ENCODE assay signal across 32 cellular contexts in genomic region chr9:17403539-17403938, GRCh38.
DNase-seq lines count a peak whose midpoint lies in the region; ATAC-seq, FAIRE-seq and TF ChIP-seq lines count a peak whose summit lies in the region.
"Had no signal": no experiment of that assay in that cellular context is flagged by ENCODE, and none has a peak within 500 bp of the region (broad histone marks: within the 10 kb centered on the region; RNA-seq: fewer than 3 reads in every experiment).

No MANE protein-coding gene starts in this region.

- H3K27me3 ChIP-seq in HepG2 (ENCODE audit: control insufficient read depth in 1 of 2, insufficient read depth in 2 of 2, low read length in 2 of 2) = no peaks in the 10 kb centered on the region
- H3K27me3 ChIP-seq in right lobe of liver = no peaks in the 10 kb centered on the region
- H3K27me3 ChIP-seq in IMR-90 (ENCODE audit: control insufficient read depth, insufficient read depth, low read length) = no peaks in the 10 kb centered on the region
- H3K27me3 ChIP-seq: BE2C; BLaER1; BLaER1 treated with 17β-estradiol and CSF1 and Interleukin-3, amounts not matched to agents 10 nM and 100 nM had no signal

- no peak overlapping the region for H4K5ac ChIP-seq in IMR-90 (ENCODE audit: low read depth, low read length)

- no peak for ATAC-seq in HepG2
- ATAC-seq in right lobe of liver = no peak
- no peak for ATAC-seq in A549
- ATAC-seq in IMR-90 (ENCODE audit: low read depth) = no peak
- ATAC-seq: CD8-positive, alpha-beta T cell had no signal

- no peak overlapping the region for H3K14ac ChIP-seq in IMR-90 (replicated peaks; ENCODE audit: low read depth, low read length)

- intact Hi-C loops in HepG2 (cut with micrococcal nuclease; ENCODE audit: unreplicated experiment) = loop anchor here (2.0 kb wide), 1 partner anchor 341 kb away; no protein-coding TSS in a partner anchor
- intact Hi-C loops in right lobe of liver (cut with DNase I) = no loop called here
- intact Hi-C loops in IMR-90 (cut with micrococcal nuclease) = loop anchor here (5.0 kb wide), 1 partner anchor 286 kb away; no protein-coding TSS in a partner anchor

- H2AFZ ChIP-seq in HepG2 (ENCODE audit: low read length) = no peak overlapping the region
- no peak overlapping the region for H2AFZ ChIP-seq in IMR-90 (replicated peaks; ENCODE audit: low read length, poor library complexity)

- H4K8ac ChIP-seq in IMR-90 (ENCODE audit: low read depth in 2 of 2, low read length in 2 of 2) = no peak overlapping the region

- no peak overlapping the region for H3K4ac ChIP-seq in IMR-90 (ENCODE audit: low read depth, low read length)

- H3K4me3 ChIP-seq in HepG2 (replicated peaks in 1 of 3; ENCODE audit: insufficient read depth in 1 of 3, low read depth in 2 of 3, low read length in 3 of 3) (no peak overlapping the region), right lobe of liver (no peak overlapping the region), A549 (no peak overlapping the region), IMR-90 (ENCODE audit: insufficient read depth, low read depth, low read length) (no peak overlapping the region)
- H3K4me3 ChIP-seq: BLaER1; BLaER1 treated with 17β-estradiol and CSF1 and Interleukin-3, amounts not matched to agents 10 nM and 100 nM had no signal

- no peak overlapping the region for H4K91ac ChIP-seq in IMR-90 (ENCODE audit: insufficient read depth, low read depth, low read length)

- no peak overlapping the region for H2BK5ac ChIP-seq in IMR-90 (ENCODE audit: low read depth, low read length, poor library complexity, severe bottlenecking)

- no peak overlapping the region for H3K56ac ChIP-seq in IMR-90 (ENCODE audit: extremely low read depth, insufficient read depth, low read length)

- TF ChIP-seq POLR2A in HepG2 (IDR thresholded peaks at IDR 0.05; ENCODE audit: insufficient read depth in 1 of 2, low read depth in 2 of 2, low read length in 2 of 2) (no peak), right lobe of liver (IDR thresholded peaks at IDR 0.05) (no peak), A549 (IDR thresholded peaks at IDR 0.05; ENCODE audit: low read length) (no peak), IMR-90 (IDR thresholded peaks at IDR 0.05; ENCODE audit: low read depth, low read length) (no peak)

- no peaks in the 10 kb centered on the region for H4K20me1 ChIP-seq in HepG2 (ENCODE audit: insufficient read depth, low read length)
- no peaks in the 10 kb centered on the region for H4K20me1 ChIP-seq in IMR-90 (ENCODE audit: insufficient read depth, low read length)
- H4K20me1 ChIP-seq: BLaER1; BLaER1 treated with 17β-estradiol and CSF1 and Interleukin-3, amounts not matched to agents 10 nM and 100 nM had no signal

- no peak overlapping the region for H2AK5ac ChIP-seq in IMR-90 (ENCODE audit: low read depth, low read length)

- no peak overlapping the region for H2BK20ac ChIP-seq in IMR-90 (ENCODE audit: low read depth, low read length)

- CTCF ChIA-PET in HepG2 (lab: Yijun Ruan, JAX; ENCODE audit: low intra/inter-chr PET ratio, low total read pairs) = no interaction called here
- CTCF ChIA-PET in A549 (lab: Yijun Ruan, JAX) = interaction anchor here (1.8 kb wide), 1 partner anchor 287 kb away, joined by 7 read pairs; no protein-coding TSS in a partner anchor
- CTCF ChIA-PET in IMR-90 (lab: Yijun Ruan, JAX) = interaction anchor here (0.8 kb wide), 1 partner anchor 70 kb away, joined by 3 read pairs; no protein-coding TSS in a partner anchor

- H3K4me2 ChIP-seq in HepG2 (ENCODE audit: low read depth, low read length) (no peak overlapping the region), A549 (no peak overlapping the region), IMR-90 (ENCODE audit: low read depth, low read length) (no peak overlapping the region)
- H3K4me2 ChIP-seq: BLaER1; BLaER1 treated with 17β-estradiol and CSF1 and Interleukin-3, amounts not matched to agents 10 nM and 100 nM had no signal

- H3K9me1 ChIP-seq in IMR-90 (ENCODE audit: insufficient read depth, low read length) = no peaks in the 10 kb centered on the region

- FAIRE-seq in HepG2 (lab: Jason Lieb, UNC) (no peak), A549 (lab: Jason Lieb, UNC) (no peak)
- FAIRE-seq: A204.1, D721Med had no signal

- H3K4me1 ChIP-seq in HepG2 (ENCODE audit: insufficient read depth, low read length) = no peaks in the 10 kb centered on the region
- no peaks in the 10 kb centered on the region for H3K4me1 ChIP-seq in right lobe of liver
- no peaks in the 10 kb centered on the region for H3K4me1 ChIP-seq in A549
- no peaks in the 10 kb centered on the region for H3K4me1 ChIP-seq in IMR-90 (ENCODE audit: control insufficient read depth, insufficient read depth, low read length)
- H3K4me1 ChIP-seq: BLaER1; BLaER1 treated with 17β-estradiol and CSF1 and Interleukin-3, amounts not matched to agents 10 nM and 100 nM; Caco-2 had no signal

- POLR2A ChIA-PET in HepG2 (lab: Yijun Ruan, JAX) (no interaction called here), A549 (lab: Yijun Ruan, JAX) (no interaction called here), IMR-90 (lab: Charles Lee; ENCODE audit: unreplicated experiment) (no interaction called here)

- BruUV-seq in HepG2 (replicated peaks; lab: Mats Ljungman, UMichigan) = no TSS peak
- no TSS peak for BruUV-seq in IMR-90 (replicated peaks; lab: Mats Ljungman, UMichigan)

- in situ Hi-C loops in HepG2 (cut with HindIII; ENCODE audit: extremely low pct_ligation_motif_present, low pct_unique_long_range_greater_than_20kb) = no loop called here
- in situ Hi-C loops in IMR-90 (cut with MboI; ENCODE audit: low sequenced_read_pairs) = no loop called here

- DNase-seq in HepG2 (ENCODE audit: low spot score) (no peak), right lobe of liver (no peak), A549 (ENCODE audit: low read depth in 1 of 2, low spot score in 1 of 2) (no peak), IMR-90 (no peak), NCI-H446 treated with DMSO at 0.1 percent for 48 hours (lab: John Stamatoyannopoulos, UW) (no peak), NCI-H1092 (lab: John Stamatoyannopoulos, UW) (no peak)
- DNase-seq: 8988T; ACHN; AML-193; BE2C; C1 segment of cervical spinal cord; Caco-2; Calu3; CD4-positive, alpha-beta memory T cell; CD4-positive, alpha-beta T cell; CD4-positive, CD25-positive, alpha-beta regulatory T cell; CD8-positive, alpha-beta memory T cell; CD8-positive, alpha-beta T cell; COR-L47; DMS 273 treated with DMSO at 0.1 percent for 48 hours; DMS153; DMS53; DMS79; DMS79 treated with DMSO at 0.1 percent for 48 hours; DND-41; EL had no signal

- TF ChIP-seq CTCF in HepG2 (CRISPR knock-in tag; IDR thresholded peaks at IDR 0.05) (no peak), right lobe of liver (IDR thresholded peaks at IDR 0.05) (no peak), A549 (IDR thresholded peaks at IDR 0.05) (no peak), IMR-90 (conservative IDR thresholded peaks at IDR 0.05; ENCODE audit: low read depth, low read length) (no peak)

- H3K18ac ChIP-seq in IMR-90 (ENCODE audit: low read depth, low read length) = no peak overlapping the region

- TF ChIP-seq EP300 in HepG2 (IDR thresholded peaks at IDR 0.05; ENCODE audit: low read depth in 2 of 2, low read length in 2 of 2) = no peak
- TF ChIP-seq EP300 in HepG2 (CRISPR knock-in tag; IDR thresholded peaks at IDR 0.05; ENCODE audit: borderline replicate concordance) = no peak
- TF ChIP-seq EP300 in A549 (IDR thresholded peaks at IDR 0.05) = no peak

- H2AK9ac ChIP-seq in IMR-90 (replicated peaks; ENCODE audit: low read depth, low read length, poor library complexity) = no peak overlapping the region

- no peak overlapping the region for H2BK15ac ChIP-seq in IMR-90 (ENCODE audit: low read depth, low read length)

- H3K23ac ChIP-seq in IMR-90 (ENCODE audit: low read depth, low read length) = no peak overlapping the region

- dilution Hi-C loops in IMR-90 (cut with HindIII; ENCODE audit: low sequenced_read_pairs, unreplicated experiment) = no loop called here

- H3K27ac ChIP-seq in HepG2 (ENCODE audit: extremely low read length, insufficient read depth, low read length) (no peak overlapping the region), right lobe of liver (no peak overlapping the region), A549 (no peak overlapping the region), IMR-90 (ENCODE audit: insufficient read depth, low read length) (no peak overlapping the region)
- H3K27ac ChIP-seq: 22Rv1; BLaER1; BLaER1 treated with 17β-estradiol and CSF1 and Interleukin-3, amounts not matched to agents 10 nM and 100 nM; C4-2B had no signal

- H3K79me2 ChIP-seq in HepG2 (ENCODE audit: insufficient read depth, low read length) = no peaks in the 10 kb centered on the region

- H3K9me3 ChIP-seq in HepG2 (ENCODE audit: low read length) = peaks cover 37% of the 10 kb centered on the region; the same call in 1 of the 2 replicates
- no peaks in the 10 kb centered on the region for H3K9me3 ChIP-seq in right lobe of liver
- no peaks in the 10 kb centered on the region for H3K9me3 ChIP-seq in A549
- H3K9me3 ChIP-seq in IMR-90 (ENCODE audit: control insufficient read depth, insufficient read depth, low read length) = no peaks in the 10 kb centered on the region
- H3K9me3 ChIP-seq: BE2C; BLaER1; BLaER1 treated with 17β-estradiol and CSF1 and Interleukin-3, amounts not matched to agents 10 nM and 100 nM; Caco-2 had no signal

- WGBS in HepG2 (ENCODE audit: low lambda C conversion rate) = 52% methylated on average over 4 of the region's 6 CpGs
- WGBS in right lobe of liver (ENCODE audit: insufficient coverage, low coverage, low lambda C conversion rate, missing lambda C conversion rate) = no CpG with 5 or more reads among the region's 6 CpGs
- 97% methylated on average over 6 of the region's 6 CpGs for WGBS in A549 (ENCODE audit: missing lambda C conversion rate)
- WGBS in IMR-90 (ENCODE audit: extremely low coverage in 2 of 2, insufficient read length in 1 of 2), 2 experiments = 100% methylated on average over 1 of the region's 6 CpGs; no CpG with 5 or more reads in 1 of the 2 experiments

- no peaks in the 10 kb centered on the region for H3K79me1 ChIP-seq in IMR-90 (ENCODE audit: low read depth in 1 of 2, low read length in 2 of 2)

- TF ChIP-seq RAD21 in HepG2 (CRISPR knock-in tag; IDR thresholded peaks at IDR 0.05) (no peak), A549 (conservative IDR thresholded peaks at IDR 0.05 in 1 of 2, IDR thresholded peaks at IDR 0.05 in 1 of 2) (no peak), IMR-90 (IDR thresholded peaks at IDR 0.05; ENCODE audit: low read length) (no peak)

- H3K9ac ChIP-seq in HepG2 (ENCODE audit: insufficient read depth, low read depth, low read length) (no peak overlapping the region), IMR-90 (ENCODE audit: low read depth, low read length) (no peak overlapping the region)
- H3K9ac ChIP-seq: BLaER1; BLaER1 treated with 17β-estradiol and CSF1 and Interleukin-3, amounts not matched to agents 10 nM and 100 nM had no signal

- no peak overlapping the region for H2BK120ac ChIP-seq in IMR-90 (ENCODE audit: low read depth, low read length)

- no peaks in the 10 kb centered on the region for H3K36me3 ChIP-seq in HepG2 (replicated peaks in 1 of 2; ENCODE audit: control insufficient read depth in 1 of 2, insufficient read depth in 2 of 2, low read length in 2 of 2)
- no peaks in the 10 kb centered on the region for H3K36me3 ChIP-seq in right lobe of liver
- no peaks in the 10 kb centered on the region for H3K36me3 ChIP-seq in IMR-90 (ENCODE audit: control insufficient read depth, insufficient read depth, low read length)
- H3K36me3 ChIP-seq: BE2C, BLaER1 had no signal

TF ChIP-seq in HepG2, 621 proteins besides CTCF, POLR2A, EP300 and RAD21 (continues in another document):
- TF ChIP-seq ZNF501 (CRISPR knock-in tag; IDR thresholded peaks at IDR 0.05) = no peak

TF ChIP-seq in IMR-90, 13 proteins besides CTCF, POLR2A, EP300 and RAD21 (continues in another document):
- TF ChIP-seq MAFK (IDR thresholded peaks at IDR 0.05; ENCODE audit: low read depth, low read length) = peak; percentile 67

Comparison
In these comparisons a context has a peak if more than half of its experiments do, and no peak if none do; other contexts are left out.
1. intact Hi-C loops: an anchor here in HepG2 (2.0 kb wide) and IMR-90 (5.0 kb wide); none called in right lobe of liver.
2. Of the 38 proteins assayed by ChIP-seq in both HepG2 and A549: peak only in HepG2: none; only in A549: none; in both: MAFK; in neither: 37.